10 cellular contexts compared by ENCODE assay signal in genomic region chr16:56606071-56606687, GRCh38. TPM values are rescaled to one million over a fixed set of nuclear protein-coding genes. Genes with fewer than 3 reads are reported as not detected.
DNase-seq lines count a peak whose midpoint lies in the region; ATAC-seq and TF ChIP-seq lines count a peak whose summit lies in the region.
"Had no signal": no experiment of that assay in that cellular context is flagged by ENCODE, and none has a peak within 500 bp of the region (broad histone marks: within the 10 kb centered on the region; RNA-seq: fewer than 3 reads in every experiment).

No MANE protein-coding gene starts in this region.

- H3K79me2 ChIP-seq in SK-N-SH (ENCODE audit: insufficient read depth) (peaks cover 24% of the 10 kb centered on the region), fibroblast of lung (ENCODE audit: control insufficient read depth, insufficient read depth, low read length) (peaks cover 11% of the 10 kb centered on the region)

- POLR2A ChIA-PET in SK-N-SH (lab: Yijun Ruan, JAX): no interaction called here

- H3K4me1 ChIP-seq in SK-N-SH (ENCODE audit: control insufficient read depth in 1 of 2, insufficient read depth in 2 of 2, low read depth in 1 of 2, low read length in 1 of 2): peaks cover 32 to 41% of the 10 kb centered on the region in 2 experiments; a peak in 3 of 4 replicates
- peaks cover 34% of the 10 kb centered on the region for H3K4me1 ChIP-seq in fibroblast of lung (ENCODE audit: control insufficient read depth, extremely low read depth, insufficient read depth, low read length)
- peaks cover 0 to 44% (median 44%) of the 10 kb centered on the region in 4 donors for H3K4me1 ChIP-seq in sigmoid colon

- DNase-seq in EL: peak; percentile 80
- no peak for DNase-seq in SK-N-SH
- DNase-seq in fibroblast of lung (ENCODE audit: low read depth in 2 of 2): peak in 1 of 2 donors; percentile 82
- DNase-seq in sigmoid colon: peak; percentile 85
- no peak for DNase-seq in NCI-H2107 (lab: John Stamatoyannopoulos, UW)
- no peak for DNase-seq in HuH-7 (ENCODE audit: low spot score)
- DNase-seq: NCI-H187 had no signal

- ATAC-seq in esophagus mucosa (no peak), GM19351 (IDR thresholded peaks at IDR 0.05; ENCODE audit: unreplicated experiment) (no peak)

- H3K4me2 ChIP-seq in SK-N-SH (peak overlapping the region; percentile 88), fibroblast of lung (ENCODE audit: extremely low read depth, insufficient read depth, low read length) (peak overlapping the region; percentile 13)

- no peak for TF ChIP-seq RAD21 in SK-N-SH (IDR thresholded peaks at IDR 0.05; ENCODE audit: low read length)

- peak overlapping the region; percentile 90 for H3K9ac ChIP-seq in SK-N-SH
- peak overlapping the region; percentile 21 for H3K9ac ChIP-seq in fibroblast of lung (ENCODE audit: insufficient read depth, low read length)

- H3F3A ChIP-seq in SK-N-SH (replicated peaks; ENCODE audit: insufficient read depth): peaks cover 54% of the 10 kb centered on the region

- H3K27me3 ChIP-seq in SK-N-SH (ENCODE audit: insufficient read depth) (no peaks in the 10 kb centered on the region), fibroblast of lung (ENCODE audit: control insufficient read depth, insufficient read depth, low read length) (no peaks in the 10 kb centered on the region), sigmoid colon (no peaks in the 10 kb centered on the region)

- TF ChIP-seq CTCF in SK-N-SH (IDR thresholded peaks at IDR 0.05): no peak
- TF ChIP-seq CTCF in fibroblast of lung (conservative IDR thresholded peaks at IDR 0.05 in 1 of 2, IDR thresholded peaks at IDR 0.05 in 1 of 2; ENCODE audit: low read depth in 1 of 2, low read length in 2 of 2): no peak
- TF ChIP-seq CTCF in sigmoid colon (IDR thresholded peaks at IDR 0.05): no peak

- H3K27ac ChIP-seq in SK-N-SH (ENCODE audit: low read depth in 2 of 2, low read length in 1 of 2) (peak overlapping the region; percentile 86 to 96; a peak in 3 of 4 replicates), fibroblast of lung (ENCODE audit: insufficient read depth, low read length) (peak overlapping the region; percentile 99), sigmoid colon (peak overlapping the region; percentile 86 to 93 (median 89))

- intact Hi-C loops in sigmoid colon (cut with DNase I): loop anchor here (5.0 to 10.0 kb wide), 3 partner anchors 36 to 329 kb away; partner anchors contain the start of genes AMFR and HERPUD1

- no peaks in the 10 kb centered on the region for H3K9me3 ChIP-seq in SK-N-SH
- no peaks in the 10 kb centered on the region for H3K9me3 ChIP-seq in fibroblast of lung (ENCODE audit: control insufficient read depth, insufficient read depth, low read depth, low read length)
- no peaks in the 10 kb centered on the region for H3K9me3 ChIP-seq in sigmoid colon

- H2AFZ ChIP-seq in SK-N-SH (ENCODE audit: low read depth) (peak overlapping the region; percentile 43), fibroblast of lung (ENCODE audit: low read length) (no peak overlapping the region)

- TF ChIP-seq EP300 in SK-N-SH (IDR thresholded peaks at IDR 0.05; ENCODE audit: borderline replicate concordance in 1 of 2, low read depth in 1 of 2, low read length in 1 of 2) (no peak), sigmoid colon (IDR thresholded peaks at IDR 0.05) (no peak)

- H3K9me2 ChIP-seq in SK-N-SH: no peaks in the 10 kb centered on the region

- H4K20me1 ChIP-seq in SK-N-SH (ENCODE audit: insufficient read depth): no peaks in the 10 kb centered on the region; the same call in 1 of the 2 replicates
- H4K20me1 ChIP-seq in fibroblast of lung (ENCODE audit: control insufficient read depth, extremely low read depth, insufficient read depth, low read length): no peaks in the 10 kb centered on the region

- CTCF ChIA-PET in SK-N-SH (lab: Yijun Ruan, JAX): interaction anchor here (1.1 to 8.2 kb wide), 5 partner anchors 13 to 184 kb away, joined by 3 to 138 read pairs (median 3); no protein-coding TSS in a partner anchor

- 29% methylated on average over 4 of the region's 4 CpGs for WGBS in SK-N-SH (ENCODE audit: low lambda C conversion rate)
- WGBS in sigmoid colon, 2 donors: 79 to 87% methylated on average over 4 of the region's 4 CpGs

- H3K36me3 ChIP-seq in SK-N-SH (replicated peaks in 1 of 2; ENCODE audit: control insufficient read depth in 1 of 2, insufficient read depth in 2 of 2, low read length in 1 of 2) (no peaks in the 10 kb centered on the region), fibroblast of lung (ENCODE audit: control insufficient read depth, insufficient read depth, low read length) (no peaks in the 10 kb centered on the region), sigmoid colon (no peaks in the 10 kb centered on the region)

- no peak for TF ChIP-seq POLR2A in sigmoid colon (IDR thresholded peaks at IDR 0.05)

- H3K4me3 ChIP-seq in SK-N-SH (ENCODE audit: low read depth in 2 of 2, low read length in 1 of 2) (no peak overlapping the region), fibroblast of lung (replicated peaks in 1 of 4; ENCODE audit: control extremely low read depth in 1 of 4, insufficient read depth in 1 of 4, low read depth in 3 of 4, low read length in 4 of 4) (peak overlapping the region in 1 of 4 experiments; percentile 16), sigmoid colon (no peak overlapping the region)

TF ChIP-seq in SK-N-SH, 30 proteins besides CTCF, POLR2A, EP300 and RAD21:
- peak; percentile 47; the same call in 1 of the 2 replicates for TF ChIP-seq TCF12 (IDR thresholded peaks at IDR 0.05)
- peak; percentile 36 for TF ChIP-seq JUND (IDR thresholded peaks at IDR 0.05)
- TF ChIP-seq SIN3A (IDR thresholded peaks at IDR 0.05; ENCODE audit: borderline replicate concordance, low read depth, low read length): 0 out of 2 replicates have a peak, but pooled peaks have one; percentile 21
- peak; percentile 61; the same call in 1 of the 2 replicates for TF ChIP-seq FOSL2 (IDR thresholded peaks at IDR 0.05; ENCODE audit: borderline replicate concordance, low read depth)
- no peak for TF ChIP-seq USF1 (IDR thresholded peaks at IDR 0.05; ENCODE audit: borderline replicate concordance, low read depth)
- no peak for TF ChIP-seq MXI1 (IDR thresholded peaks at IDR 0.05; ENCODE audit: low read depth, low read length)
- TF ChIP-seq NFIC (IDR thresholded peaks at IDR 0.05; ENCODE audit: borderline replicate concordance): peak; percentile 69

RNA-seq across cellular contexts. Expression of gene MT2A, which starts 2.2 kb away (rescaled TPM):
- polyA plus RNA-seq in SK-N-SH (2012; rRNA removed): 79.9 and 133 TPM in 2 replicates
- polyA plus RNA-seq in SK-N-SH (2012; cell fraction: cytosol; rRNA removed): 69.0 and 90.2 TPM in 2 replicates
- polyA plus RNA-seq in SK-N-SH (2012; cell fraction: nucleus; rRNA removed): 67.8 and 133 TPM in 2 replicates
- total RNA-seq in fibroblast of lung: 76.5 and 113 TPM in 2 replicates
- 49.2 and 225 TPM in 2 replicates for polyA plus RNA-seq in fibroblast of lung
- 1,082 and 3,263 TPM in 2 replicates for polyA plus RNA-seq in fibroblast of lung (2012)
- 122 and 423 TPM in 2 replicates for polyA minus RNA-seq in fibroblast of lung (ENCODE audit: low replicate concordance)
- total RNA-seq in sigmoid colon: 100 to 1,000 TPM in 2 of 4 donors, 10 to 100 TPM in 2; 37.5 to 161 (median 96.0) TPM
- 100 to 1,000 TPM; 320 to 968 (median 400) TPM for polyA plus RNA-seq in sigmoid colon
- total RNA-seq in esophagus mucosa: 220 TPM

RNA-seq across cellular contexts. Expression of gene MT3, which starts 16.9 kb away (rescaled TPM):
- polyA plus RNA-seq in SK-N-SH (2012; rRNA removed): 0.43 TPM in 1 of 2 replicates, not detected in the other
- 0.08 and 0.12 TPM in 2 replicates for polyA plus RNA-seq in SK-N-SH (2012; cell fraction: cytosol; rRNA removed)
- polyA plus RNA-seq in SK-N-SH (2012; cell fraction: nucleus; rRNA removed): 0.22 TPM in 1 of 2 replicates, not detected in the other
- total RNA-seq in fibroblast of lung: not detected in 2 replicates
- not detected in 2 replicates for polyA plus RNA-seq in fibroblast of lung
- not detected in 2 replicates for polyA plus RNA-seq in fibroblast of lung (2012)
- not detected in 2 replicates for polyA minus RNA-seq in fibroblast of lung (ENCODE audit: low replicate concordance)
- 1 to 10 TPM in 2 of 4 donors, not detected in 2; 4.3 to 9.6 TPM for total RNA-seq in sigmoid colon
- polyA plus RNA-seq in sigmoid colon: 1 to 10 TPM; 3.5 to 6.0 (median 4.0) TPM
- total RNA-seq in esophagus mucosa: not detected
- polyA plus RNA-seq: aorta had no signal

RNA-seq across cellular contexts. Expression of gene MT1E, which starts 19.4 kb away (rescaled TPM):
- polyA plus RNA-seq in SK-N-SH (2012; rRNA removed) (106 and 205 TPM in 2 replicates), fibroblast of lung (465 and 572 TPM in 2 replicates), sigmoid colon (100 to 1,000 TPM in 2 of 3 donors, 10 to 100 TPM in 1; 82.0 to 813 (median 358) TPM)
- polyA plus RNA-seq in SK-N-SH (2012; cell fraction: cytosol; rRNA removed): 94.6 and 121 TPM in 2 replicates
- polyA plus RNA-seq in SK-N-SH (2012; cell fraction: nucleus; rRNA removed): 52.0 and 151 TPM in 2 replicates
- total RNA-seq in fibroblast of lung (251 and 390 TPM in 2 replicates), sigmoid colon (100 to 1,000 TPM in 2 of 4 donors, 10 to 100 TPM in 2; 96.9 to 295 (median 136) TPM), esophagus mucosa (98.8 TPM)
- 540 and 543 TPM in 2 replicates for polyA plus RNA-seq in fibroblast of lung (2012)
- polyA minus RNA-seq in fibroblast of lung (ENCODE audit: low replicate concordance): 165 and 234 TPM in 2 replicates

RNA-seq across cellular contexts. Expression of gene MT1M, which starts 26.3 kb away (rescaled TPM):
- polyA plus RNA-seq in SK-N-SH (2012; rRNA removed): 0.45 and 1.3 TPM in 2 replicates
- 0.49 and 0.51 TPM in 2 replicates for polyA plus RNA-seq in SK-N-SH (2012; cell fraction: cytosol; rRNA removed)
- 0.15 TPM in 2 replicates for polyA plus RNA-seq in SK-N-SH (2012; cell fraction: nucleus; rRNA removed)
- total RNA-seq in fibroblast of lung: 18.5 and 58.8 TPM in 2 replicates
- polyA plus RNA-seq in fibroblast of lung: 6.9 and 8.5 TPM in 2 replicates
- 16.4 and 18.9 TPM in 2 replicates for polyA plus RNA-seq in fibroblast of lung (2012)
- 6.3 and 8.2 TPM in 2 replicates for polyA minus RNA-seq in fibroblast of lung (ENCODE audit: low replicate concordance)
- 10 to 100 TPM in 2 of 4 donors, 1 to 10 TPM in 2; 3.9 to 40.7 (median 11.0) TPM for total RNA-seq in sigmoid colon
- 100 to 1,000 TPM in 1 of 3 donors, 10 to 100 TPM in 2; 12.5 to 106 (median 43.7) TPM for polyA plus RNA-seq in sigmoid colon
- 2.0 TPM for total RNA-seq in esophagus mucosa

RNA-seq across cellular contexts. Expression of gene MT1A, which starts 32.3 kb away (rescaled TPM):
- polyA plus RNA-seq in SK-N-SH (2012; rRNA removed) (3.5 and 5.4 TPM in 2 replicates), fibroblast of lung (2.9 and 4.8 TPM in 2 replicates), sigmoid colon (10 to 100 TPM; 13.9 to 63.4 (median 29.4) TPM)
- 1.4 and 3.6 TPM in 2 replicates for polyA plus RNA-seq in SK-N-SH (2012; cell fraction: cytosol; rRNA removed)
- polyA plus RNA-seq in SK-N-SH (2012; cell fraction: nucleus; rRNA removed): 0.64 and 1.3 TPM in 2 replicates
- total RNA-seq in fibroblast of lung (2.3 and 5.3 TPM in 2 replicates), sigmoid colon (10 to 100 TPM in 2 of 4 donors, not detected in 2; 30.3 to 34.1 TPM), esophagus mucosa (2.9 TPM)
- polyA plus RNA-seq in fibroblast of lung (2012): 6.6 and 17.7 TPM in 2 replicates
- polyA minus RNA-seq in fibroblast of lung (ENCODE audit: low replicate concordance): 14.7 and 17.9 TPM in 2 replicates

Comparison
In these comparisons a context has a peak if more than half of its experiments do, and no peak if none do; other contexts are left out.
1. DNase-seq: peak in EL (single experiment) and sigmoid colon (single experiment); none in SK-N-SH (single experiment), NCI-H2107 (single experiment) and HuH-7 (single experiment).
2. Peak in every context shown above with its lines, with median percentiles within 50 percentile points of each other: H3K27ac ChIP-seq.